In genomic region chr14:21104448-21105060, GRCh38 we compare ENCODE assay signal across 8 cellular contexts. TPM values are rescaled to one million over a fixed set of nuclear protein-coding genes. Genes with fewer than 3 reads are reported as not detected.
DNase-seq lines count a peak whose midpoint lies in the region; ATAC-seq and TF ChIP-seq lines count a peak whose summit lies in the region.

No MANE protein-coding gene starts in this region.

- CTCF ChIA-PET in activated CD8-positive, alpha-beta memory T cell treated with anti-CD3 and anti-CD28 coated beads, Interleukin-2, amount 10 ng/mL, durations not matched to agents 7 days and 5 days (lab: Charles Lee) = interaction anchor here (0.6 to 12.5 kb wide), 40 partner anchors 8 to 643 kb away, joined by 3 to 339 read pairs (median 4); partner anchors contain the start of genes ARHGEF40, CHD8, PIP4P1 and RNASE8
- CTCF ChIA-PET in WTC11 (lab: Charles Lee) = interaction anchor here (0.6 to 8.6 kb wide), 26 partner anchors 10 to 569 kb away, joined by 3 to 321 read pairs (median 5); partner anchors contain the start of genes ARHGEF40 and NDRG2

- H3K36me3 Mint-ChIP-seq in activated CD8-positive, alpha-beta memory T cell treated with anti-CD3 and anti-CD28 coated beads, Interleukin-2, amount 10 ng/mL, durations not matched to agents 7 days and 5 days = peaks cover 2% of the 10 kb centered on the region
- no peaks in the 10 kb centered on the region for H3K36me3 Mint-ChIP-seq in WTC11

- peak overlapping the region; percentile 97 for H3K4me3 Mint-ChIP-seq in activated CD8-positive, alpha-beta memory T cell treated with anti-CD3 and anti-CD28 coated beads, Interleukin-2, amount 10 ng/mL, durations not matched to agents 7 days and 5 days
- peak overlapping the region; percentile 93 for H3K4me3 Mint-ChIP-seq in WTC11

- peak overlapping the region; percentile 62 for H3K4me3 ChIP-seq in colonic mucosa

- peak overlapping the region; percentile 98 for H3K27ac Mint-ChIP-seq in activated CD8-positive, alpha-beta memory T cell treated with anti-CD3 and anti-CD28 coated beads, Interleukin-2, amount 10 ng/mL, durations not matched to agents 7 days and 5 days
- peak overlapping the region; percentile 87 for H3K27ac Mint-ChIP-seq in WTC11

- DNase-seq in activated CD8-positive, alpha-beta memory T cell treated with anti-CD3 and anti-CD28 coated beads, Interleukin-2, amount 10 ng/mL, durations not matched to agents 7 days and 5 days = peak; percentile 82
- no peak for DNase-seq in activated CD8-positive, alpha-beta memory T cell treated with anti-CD3 and anti-CD28 coated beads for 24 hours
- peak; percentile 98 for DNase-seq in NCI-H2171 treated with DMSO at 0.1 percent for 48 hours (lab: John Stamatoyannopoulos, UW)
- DNase-seq in WTC11 (ENCODE audit: low spot score) = peak; percentile 78
- peak; percentile 85 for DNase-seq in colonic mucosa
- peak; percentile 73 for DNase-seq in stimulated activated CD4-positive, alpha-beta T cell treated with anti-CD3 and anti-CD28 coated beads, Interleukin-15, amount 100 ng/mL, for 24 hours

- peaks cover 15% of the 10 kb centered on the region for H3K4me1 ChIP-seq in colonic mucosa

- peak overlapping the region; percentile 82 to 90 for H3K9ac ChIP-seq in colonic mucosa (ENCODE audit: low read depth in 2 of 2, low read length in 2 of 2)

- POLR2A ChIA-PET in WTC11 (lab: Charles Lee) = interaction anchor here (0.9 to 3.9 kb wide), 6 partner anchors 10 to 36 kb away, joined by 4 to 40 read pairs (median 6); partner anchors contain the start of gene ARHGEF40

- ATAC-seq in activated CD8-positive, alpha-beta memory T cell treated with anti-CD3 and anti-CD28 coated beads, Interleukin-2, amount 10 ng/mL, durations not matched to agents 7 days and 5 days = peak; percentile 50
- ATAC-seq in HG03103 (IDR thresholded peaks at IDR 0.05; ENCODE audit: low read depth, unreplicated experiment) (peak; percentile 35), WTC11 (peak; percentile 34)

- H3K27me3 Mint-ChIP-seq in activated CD8-positive, alpha-beta memory T cell treated with anti-CD3 and anti-CD28 coated beads, Interleukin-2, amount 10 ng/mL, durations not matched to agents 7 days and 5 days = peaks cover 4% of the 10 kb centered on the region
- no peaks in the 10 kb centered on the region for H3K27me3 Mint-ChIP-seq in WTC11 (ENCODE audit: low read depth)

- intact Hi-C loops in colonic mucosa (cut with DNase I) = loop anchor here (5.0 kb wide), 1 partner anchor 37 kb away; no protein-coding TSS in a partner anchor

- H3K9me3 ChIP-seq in colonic mucosa = no peaks in the 10 kb centered on the region

- peaks cover 45% of the 10 kb centered on the region for H3K4me1 Mint-ChIP-seq in activated CD8-positive, alpha-beta memory T cell treated with anti-CD3 and anti-CD28 coated beads, Interleukin-2, amount 10 ng/mL, durations not matched to agents 7 days and 5 days
- H3K4me1 Mint-ChIP-seq in WTC11 = peaks cover 71% of the 10 kb centered on the region

- no peaks in the 10 kb centered on the region for H3K36me3 ChIP-seq in colonic mucosa

- TF ChIP-seq CTCF in WTC11 (IDR thresholded peaks at IDR 0.05) (peak; percentile 51; the same call in 1 of the 2 replicates), colonic mucosa (IDR thresholded peaks at IDR 0.05) (peak; percentile 89)

- H3K9me3 Mint-ChIP-seq in activated CD8-positive, alpha-beta memory T cell treated with anti-CD3 and anti-CD28 coated beads, Interleukin-2, amount 10 ng/mL, durations not matched to agents 7 days and 5 days (ENCODE audit: low read depth) = no peaks in the 10 kb centered on the region
- H3K9me3 Mint-ChIP-seq in WTC11 = no peaks in the 10 kb centered on the region

- no peaks in the 10 kb centered on the region for H3K27me3 ChIP-seq in colonic mucosa
- H3K27me3 ChIP-seq in layer of hippocampus (ENCODE audit: control insufficient read depth, insufficient read depth, low read length) = no peaks in the 10 kb centered on the region

- H3K27ac ChIP-seq in colonic mucosa (peak overlapping the region; percentile 99), layer of hippocampus (ENCODE audit: low read depth, low read length) (peak overlapping the region; percentile 99)

TF ChIP-seq in WTC11, 78 proteins besides CTCF, POLR2A, EP300 and RAD21 (continues in another document):
- TF ChIP-seq GABPB1 (CRISPR knock-in tag; IDR thresholded peaks at IDR 0.05) = 0 out of 2 replicates have a peak, but pooled peaks have one; percentile 0
- TF ChIP-seq ATF6 (CRISPR knock-in tag; IDR thresholded peaks at IDR 0.05) = no peak
- no peak for TF ChIP-seq ZNF425 (CRISPR knock-in tag; conservative IDR thresholded peaks at IDR 0.05)
- no peak for TF ChIP-seq GRHL2 (CRISPR knock-in tag; IDR thresholded peaks at IDR 0.05; ENCODE audit: insufficient replicate concordance, severe bottlenecking)
- TF ChIP-seq ETV6 (CRISPR knock-in tag; IDR thresholded peaks at IDR 0.05) = no peak
- no peak for TF ChIP-seq CREM (CRISPR knock-in tag; IDR thresholded peaks at IDR 0.05)
- 0 out of 2 replicates have a peak, but pooled peaks have one; percentile 5 for TF ChIP-seq SP1 (CRISPR knock-in tag; conservative IDR thresholded peaks at IDR 0.05)
- no peak for TF ChIP-seq CREB1 (CRISPR knock-in tag; IDR thresholded peaks at IDR 0.05)
- no peak for TF ChIP-seq PRRX2 (CRISPR knock-in tag; IDR thresholded peaks at IDR 0.05)
- TF ChIP-seq, protein P1, sequence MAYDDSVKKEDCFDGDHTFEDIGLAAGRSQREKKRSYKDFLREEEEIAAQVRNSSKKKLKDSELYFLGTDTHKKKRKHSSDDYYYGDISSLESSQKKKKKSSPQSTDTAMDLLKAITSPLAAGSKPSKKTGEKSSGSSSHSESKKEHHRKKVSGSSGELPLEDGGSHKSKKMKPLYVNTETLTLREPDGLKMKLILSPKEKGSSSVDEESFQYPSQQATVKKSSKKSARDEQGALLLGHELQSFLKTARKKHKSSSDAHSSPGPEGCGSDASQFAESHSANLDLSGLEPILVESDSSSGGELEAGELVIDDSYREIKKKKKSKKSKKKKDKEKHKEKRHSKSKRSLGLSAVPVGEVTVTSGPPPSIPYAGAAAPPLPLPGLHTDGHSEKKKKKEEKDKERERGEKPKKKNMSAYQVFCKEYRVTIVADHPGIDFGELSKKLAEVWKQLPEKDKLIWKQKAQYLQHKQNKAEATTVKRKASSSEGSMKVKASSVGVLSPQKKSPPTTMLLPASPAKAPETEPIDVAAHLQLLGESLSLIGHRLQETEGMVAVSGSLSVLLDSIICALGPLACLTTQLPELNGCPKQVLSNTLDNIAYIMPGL (CRISPR knock-in tag; IDR thresholded peaks at IDR 0.05) = peak; percentile 56; the same call in 1 of the 2 replicates
- no peak for TF ChIP-seq ZNF423 (CRISPR knock-in tag; IDR thresholded peaks at IDR 0.05)
- no peak for TF ChIP-seq ATF1 (CRISPR knock-in tag; IDR thresholded peaks at IDR 0.05)
- TF ChIP-seq KAT7 (CRISPR knock-in tag; IDR thresholded peaks at IDR 0.05; ENCODE audit: borderline replicate concordance) = no peak

RNA-seq across cellular contexts. Expression of gene TMEM253, which starts 3.7 kb away (rescaled TPM):
- total RNA-seq in activated CD8-positive, alpha-beta memory T cell treated with anti-CD3 and anti-CD28 coated beads, Interleukin-2, amount 10 ng/mL, durations not matched to agents 7 days and 5 days = not detected
- total RNA-seq in WTC11 (2021) (1.7 to 2.2 TPM (median 1.9 TPM) in 3 replicates), colonic mucosa (10 to 100 TPM; 28.8 to 48.3 TPM)

RNA-seq across cellular contexts. Expression of gene ZNF219, which starts 6.1 kb away (rescaled TPM):
- 1 to 10 TPM; 5.8 to 5.9 TPM for total RNA-seq in activated CD8-positive, alpha-beta memory T cell treated with anti-CD3 and anti-CD28 coated beads, Interleukin-2, amount 10 ng/mL, durations not matched to agents 7 days and 5 days
- total RNA-seq in WTC11 (2021) (149 to 154 TPM (median 149 TPM) in 3 replicates), colonic mucosa (10 to 100 TPM; 44.0 to 79.6 TPM)

RNA-seq across cellular contexts. Expression of gene ARHGEF40, which starts 34.5 kb away (rescaled TPM):
- total RNA-seq in activated CD8-positive, alpha-beta memory T cell treated with anti-CD3 and anti-CD28 coated beads, Interleukin-2, amount 10 ng/mL, durations not matched to agents 7 days and 5 days = under 1 TPM in 1 of 2 experiments, not detected in 1; 0.09 TPM
- 58.6 to 74.2 TPM (median 58.8 TPM) in 3 replicates for total RNA-seq in WTC11 (2021)
- total RNA-seq in colonic mucosa = 10 to 100 TPM; 49.5 to 66.9 TPM

RNA-seq across cellular contexts. Expression of gene RNASE8, which starts 46.9 kb away (rescaled TPM):
- not detected for total RNA-seq in activated CD8-positive, alpha-beta memory T cell treated with anti-CD3 and anti-CD28 coated beads, Interleukin-2, amount 10 ng/mL, durations not matched to agents 7 days and 5 days
- total RNA-seq in WTC11 (2021) (not detected in 3 replicates), colonic mucosa (not detected)

RNA-seq across cellular contexts. Expression of gene OR5AU1, which starts 51.3 kb away (rescaled TPM):
- not detected for total RNA-seq in activated CD8-positive, alpha-beta memory T cell treated with anti-CD3 and anti-CD28 coated beads, Interleukin-2, amount 10 ng/mL, durations not matched to agents 7 days and 5 days
- total RNA-seq in WTC11 (2021) (not detected in 3 replicates), colonic mucosa (not detected)

Comparison
In these comparisons a context has a peak if more than half of its experiments do, and no peak if none do; other contexts are left out.
1. RNA of gene ZNF219, which starts 6.1 kb away (total RNA-seq): 149 to 154 TPM in WTC11 and 44.0 to 79.6 TPM in colonic mucosa; 5.8 to 5.9 TPM in activated CD8-positive, alpha-beta memory T cell treated with anti-CD3 and anti-CD28 coated beads, Interleukin-2, amount 10 ng/mL, durations not matched to agents 7 days and 5 days; every median in the first group is over 4 times any median in the second.
2. RNA of gene ARHGEF40, which starts 34.5 kb away (total RNA-seq): 58.6 to 74.2 TPM in WTC11 and 49.5 to 66.9 TPM in colonic mucosa; 0.09 TPM in activated CD8-positive, alpha-beta memory T cell treated with anti-CD3 and anti-CD28 coated beads, Interleukin-2, amount 10 ng/mL, durations not matched to agents 7 days and 5 days; every median in the first group is over 10 times any median in the second.
3. Peak in every context shown above with its lines, with median percentiles within 50 percentile points of each other: ATAC-seq.